Comparison of ENCODE assay signal across 8 cellular contexts in genomic region chr2:165793161-165793778, GRCh38. TPM values are rescaled to one million over a fixed set of nuclear protein-coding genes. Genes with fewer than 3 reads are reported as not detected.
DNase-seq lines count a peak whose midpoint lies in the region; ATAC-seq and TF ChIP-seq lines count a peak whose summit lies in the region.

No MANE protein-coding gene starts in this region.

- no peak for TF ChIP-seq CTCF in SK-N-SH (IDR thresholded peaks at IDR 0.05)
- no peak for TF ChIP-seq CTCF in glutamatergic neuron (IDR thresholded peaks at IDR 0.05; ENCODE audit: partially characterized antibody, unreplicated experiment)
- TF ChIP-seq CTCF in progenitor cell of endocrine pancreas (IDR thresholded peaks at IDR 0.05; ENCODE audit: unreplicated experiment) = no peak

- no peaks in the 10 kb centered on the region for H3K79me2 ChIP-seq in SK-N-SH (ENCODE audit: insufficient read depth)

- peaks cover 21% of the 10 kb centered on the region for H3F3A ChIP-seq in SK-N-SH (replicated peaks; ENCODE audit: insufficient read depth)

- no peaks in the 10 kb centered on the region for H3K9me3 ChIP-seq in SK-N-SH

- 0 out of 2 replicates have a peak overlapping the region, but pooled peaks have one; percentile 3 for H2AFZ ChIP-seq in SK-N-SH (ENCODE audit: low read depth)

- H4K20me1 ChIP-seq in SK-N-SH (ENCODE audit: insufficient read depth) = no peaks in the 10 kb centered on the region

- no peak overlapping the region for H3K9ac ChIP-seq in SK-N-SH

- H3K4me3 Mint-ChIP-seq in glutamatergic neuron (ENCODE audit: unreplicated experiment) = peak overlapping the region; percentile 96
- H3K4me3 Mint-ChIP-seq in progenitor cell of endocrine pancreas (ENCODE audit: low read depth) = peak overlapping the region; percentile 99

- H3K36me3 ChIP-seq in SK-N-SH (replicated peaks in 1 of 2; ENCODE audit: control insufficient read depth in 1 of 2, insufficient read depth in 2 of 2, low read length in 1 of 2) = no peaks in the 10 kb centered on the region

- no peaks in the 10 kb centered on the region for H3K27me3 ChIP-seq in SK-N-SH (ENCODE audit: insufficient read depth)

- CTCF ChIA-PET in SK-N-SH (lab: Yijun Ruan, JAX) = interaction anchor here (1.6 kb wide), 1 partner anchor 10 kb away, joined by 5 read pairs; no protein-coding TSS in a partner anchor

- no peak overlapping the region for H3K27ac ChIP-seq in SK-N-SH (ENCODE audit: low read depth in 2 of 2, low read length in 1 of 2)

- TF ChIP-seq EP300 in SK-N-SH (IDR thresholded peaks at IDR 0.05; ENCODE audit: borderline replicate concordance in 1 of 2, low read depth in 1 of 2, low read length in 1 of 2) = no peak

- H3K9me3 Mint-ChIP-seq in glutamatergic neuron (ENCODE audit: unreplicated experiment) = peaks cover 4% of the 10 kb centered on the region
- no peaks in the 10 kb centered on the region for H3K9me3 Mint-ChIP-seq in progenitor cell of endocrine pancreas (ENCODE audit: low read depth)

- H3K4me1 Mint-ChIP-seq in glutamatergic neuron (ENCODE audit: low read depth, unreplicated experiment) (peaks cover 5% of the 10 kb centered on the region), progenitor cell of endocrine pancreas (ENCODE audit: low read depth) (peaks cover 12% of the 10 kb centered on the region)

- 90% methylated on average over 26 of the region's 35 CpGs for WGBS in SK-N-SH (ENCODE audit: low lambda C conversion rate)

- no peak for TF ChIP-seq RAD21 in SK-N-SH (IDR thresholded peaks at IDR 0.05; ENCODE audit: low read length)

- H3K4me3 ChIP-seq in SK-N-SH (ENCODE audit: low read depth in 2 of 2, low read length in 1 of 2) = no peak overlapping the region; a peak in 1 of 4 replicates

- DNase-seq in SK-N-SH (no peak), glutamatergic neuron (peak; percentile 23), progenitor cell of endocrine pancreas (ENCODE audit: low spot score, unreplicated experiment) (no peak), pons (ENCODE audit: low spot score) (no peak)
- peak; percentile 60 for DNase-seq in activated CD8-positive, alpha-beta memory T cell treated with anti-CD3 and anti-CD28 coated beads, Interleukin-2, amount 50 U/mL, for 48 hours

- H3K4me1 ChIP-seq in SK-N-SH (ENCODE audit: control insufficient read depth in 1 of 2, insufficient read depth in 2 of 2, low read depth in 1 of 2, low read length in 1 of 2) = peaks cover 0 to 26% of the 10 kb centered on the region in 2 experiments; a peak in 2 of 4 replicates

- H3K27me3 Mint-ChIP-seq in glutamatergic neuron (ENCODE audit: unreplicated experiment) (peaks cover 5% of the 10 kb centered on the region), progenitor cell of endocrine pancreas (peaks cover 21% of the 10 kb centered on the region)

- H3K27ac Mint-ChIP-seq in glutamatergic neuron (ENCODE audit: unreplicated experiment) (no peak overlapping the region), progenitor cell of endocrine pancreas (peak overlapping the region; percentile 96)

- no peak overlapping the region for H3K4me2 ChIP-seq in SK-N-SH

- ATAC-seq in SK-N-SH treated with all-trans-retinoic acid at 6 μM for 48 hours = no peak
- peak; percentile 8 for ATAC-seq in HG03159 (IDR thresholded peaks at IDR 0.05; ENCODE audit: unreplicated experiment)
- no peak for ATAC-seq in HG03469 (IDR thresholded peaks at IDR 0.05; ENCODE audit: unreplicated experiment)

- H3K9me2 ChIP-seq in SK-N-SH = no peaks in the 10 kb centered on the region

- POLR2A ChIA-PET in SK-N-SH (lab: Yijun Ruan, JAX) = no interaction called here

- H3K36me3 Mint-ChIP-seq in glutamatergic neuron (ENCODE audit: unreplicated experiment) (no peaks in the 10 kb centered on the region), progenitor cell of endocrine pancreas (ENCODE audit: insufficient read depth) (peaks cover 2% of the 10 kb centered on the region)

TF ChIP-seq in SK-N-SH, 30 proteins besides CTCF, POLR2A, EP300 and RAD21 (continues in another document):
- no peak for TF ChIP-seq MXI1 (IDR thresholded peaks at IDR 0.05; ENCODE audit: low read depth, low read length)
- TF ChIP-seq GABPA (IDR thresholded peaks at IDR 0.05; ENCODE audit: low read depth) = no peak
- no peak for TF ChIP-seq USF1 (IDR thresholded peaks at IDR 0.05; ENCODE audit: borderline replicate concordance, low read depth)
- no peak for TF ChIP-seq ELF1 (IDR thresholded peaks at IDR 0.05)
- no peak for TF ChIP-seq MEF2A (IDR thresholded peaks at IDR 0.05; ENCODE audit: borderline replicate concordance, low read depth)
- no peak for TF ChIP-seq TEAD4 (IDR thresholded peaks at IDR 0.05; ENCODE audit: borderline replicate concordance, insufficient read depth)
- no peak for TF ChIP-seq POLR2AphosphoS5 (IDR thresholded peaks at IDR 0.05; ENCODE audit: low read depth, low read length)
- no peak for TF ChIP-seq NFIC (IDR thresholded peaks at IDR 0.05; ENCODE audit: borderline replicate concordance)

TF ChIP-seq in SK-N-SH treated with all-trans-retinoic acid at 6 μM for 48 hours, 23 proteins besides CTCF, POLR2A, EP300 and RAD21:
- TF ChIP-seq GLIS3 (CRISPR knock-in tag; IDR thresholded peaks at IDR 0.05) (no peak), TSHZ2 (CRISPR knock-in tag; IDR thresholded peaks at IDR 0.05) (no peak), PPARA (CRISPR knock-in tag; IDR thresholded peaks at IDR 0.05; ENCODE audit: borderline replicate concordance) (no peak), ZNF565 (CRISPR knock-in tag; conservative IDR thresholded peaks at IDR 0.05; ENCODE audit: low read depth) (no peak), ZFP3 (CRISPR knock-in tag; IDR thresholded peaks at IDR 0.05) (no peak), TCF4 (CRISPR knock-in tag; IDR thresholded peaks at IDR 0.05; ENCODE audit: borderline replicate concordance) (no peak), ZNF8 (CRISPR knock-in tag; IDR thresholded peaks at IDR 0.05) (no peak), ARNTL (CRISPR knock-in tag; IDR thresholded peaks at IDR 0.05; ENCODE audit: borderline replicate concordance, low read depth) (no peak), TOX (CRISPR knock-in tag; IDR thresholded peaks at IDR 0.05; ENCODE audit: borderline replicate concordance) (no peak), ZC3H10 (CRISPR knock-in tag; IDR thresholded peaks at IDR 0.05) (no peak), OSR1 (CRISPR knock-in tag; IDR thresholded peaks at IDR 0.05) (no peak), PATZ1 (CRISPR knock-in tag; IDR thresholded peaks at IDR 0.05; ENCODE audit: borderline replicate concordance) (no peak), ISL1 (CRISPR knock-in tag; IDR thresholded peaks at IDR 0.05) (no peak), ESRRG (CRISPR knock-in tag; IDR thresholded peaks at IDR 0.05) (no peak)
TF ChIP-seq in SK-N-SH treated with all-trans-retinoic acid at 6 μM for 48 hours: peak in this region for 0.

RNA-seq across cellular contexts. Expression of gene GALNT3, which starts 0.8 kb away (rescaled TPM):
- polyA plus RNA-seq in SK-N-SH (2012; rRNA removed) = 0.05 and 0.26 TPM in 2 replicates
- polyA plus RNA-seq in SK-N-SH (2012; cell fraction: cytosol; rRNA removed) = 0.01 and 0.03 TPM in 2 replicates
- 0.63 and 1.4 TPM in 2 replicates for polyA plus RNA-seq in SK-N-SH (2012; cell fraction: nucleus; rRNA removed)
- total RNA-seq in glutamatergic neuron (ENCODE audit: unreplicated experiment) = 1.3 TPM
- total RNA-seq in progenitor cell of endocrine pancreas = 18.4 and 20.2 TPM in 2 replicates

Comparison
In these comparisons a context has a peak if more than half of its experiments do, and no peak if none do; other contexts are left out.
1. DNase-seq: peak in activated CD8-positive, alpha-beta memory T cell treated with anti-CD3 and anti-CD28 coated beads, Interleukin-2, amount 50 U/mL, for 48 hours (single experiment) and glutamatergic neuron (single experiment); none in SK-N-SH (single experiment), progenitor cell of endocrine pancreas (single experiment) and pons (single experiment).